12 cellular contexts compared by ENCODE assay signal in the genomic region with DNA sequence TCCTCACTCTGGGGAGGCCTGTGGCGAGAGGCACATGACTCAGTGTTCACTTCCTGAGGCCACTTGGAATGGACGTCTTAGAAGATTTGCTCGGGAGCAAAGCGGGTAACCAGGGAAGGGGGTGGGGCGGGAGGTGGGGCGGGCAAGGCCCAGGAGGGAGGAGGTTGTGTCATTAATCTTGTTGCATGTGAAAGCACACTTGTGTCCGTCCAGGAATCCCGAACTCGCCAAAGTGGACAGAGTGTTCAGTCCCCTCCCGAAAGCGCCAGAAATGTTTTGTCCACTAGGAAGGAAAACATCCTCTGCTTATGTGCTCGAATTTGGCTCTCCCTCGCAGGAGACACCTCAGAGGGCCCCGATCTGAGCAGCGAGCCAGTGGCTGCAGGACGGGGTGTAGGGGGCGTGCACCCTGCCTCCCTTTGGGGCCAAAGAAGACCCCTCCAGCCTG.
A peak's percentile ranks its signal among the peaks of the same experiment; 100 is the strongest.
DNase-seq lines count a peak whose midpoint lies in the region; ATAC-seq and TF ChIP-seq lines count a peak whose summit lies in the region.
"Had no signal": no experiment of that assay in that cellular context is flagged by ENCODE, and none has a peak within 500 bp of the region (broad histone marks: within the 10 kb centered on the region; RNA-seq: fewer than 3 reads in every experiment).

No MANE protein-coding gene starts in this region.

- ATAC-seq in body of pancreas = peak; percentile 45
- no peak for ATAC-seq in HG02884 (IDR thresholded peaks at IDR 0.05; ENCODE audit: unreplicated experiment)
- ATAC-seq: activated CD8-positive, alpha-beta T cell treated with anti-CD3 and anti-CD28 coated beads for 36 hours; activated naive CD8-positive, alpha-beta T cell treated with anti-CD3 and anti-CD28 coated beads, Interleukin-2, amount 50 U/mL, for 24 hours had no signal

- H3K27me3 ChIP-seq in body of pancreas (no peaks in the 10 kb centered on the region), hepatocyte (no peaks in the 10 kb centered on the region), rectal smooth muscle tissue (ENCODE audit: control insufficient read depth, insufficient read depth, low read length) (no peaks in the 10 kb centered on the region)

- H3K4me3 ChIP-seq in body of pancreas (no peak overlapping the region), hepatocyte (no peak overlapping the region), rectal smooth muscle tissue (ENCODE audit: low read length) (no peak overlapping the region)

- H3K79me2 ChIP-seq in hepatocyte = no peaks in the 10 kb centered on the region

- peak; percentile 79 for DNase-seq in AG08396 (ENCODE audit: low spot score)
- DNase-seq in body of pancreas = peak in 3 of 4 donors; percentile 35 to 58 (median 40)
- no peak for DNase-seq in hepatocyte (ENCODE audit: low spot score)
- no peak for DNase-seq in activated naive CD8-positive, alpha-beta T cell treated with anti-CD3 and anti-CD28 coated beads for 36 hours
- no peak for DNase-seq in NCI-H2029 (lab: John Stamatoyannopoulos, UW)
- DNase-seq in endothelial cell (ENCODE audit: low spot score) = no peak
- DNase-seq: activated CD8-positive, alpha-beta T cell treated with anti-CD3 and anti-CD28 coated beads for 36 hours; activated naive CD8-positive, alpha-beta T cell treated with anti-CD3 and anti-CD28 coated beads, Interleukin-2, amount 50 U/mL, for 24 hours; NCI-H1105; stimulated activated naive CD4-positive, alpha-beta T cell treated with Interleukin-2 at 50 U/mL for 16 hours had no signal

- no peak overlapping the region for H3K27ac Mint-ChIP-seq in activated naive CD8-positive, alpha-beta T cell treated with anti-CD3 and anti-CD28 coated beads for 36 hours
- H3K27ac Mint-ChIP-seq in endothelial cell (ENCODE audit: unreplicated experiment) = no peak overlapping the region
- H3K27ac Mint-ChIP-seq: activated CD8-positive, alpha-beta T cell treated with anti-CD3 and anti-CD28 coated beads for 36 hours; activated naive CD8-positive, alpha-beta T cell treated with anti-CD3 and anti-CD28 coated beads, Interleukin-2, amount 50 U/mL, for 24 hours had no signal

- H3K36me3 ChIP-seq in body of pancreas (replicated peaks in 1 of 2; ENCODE audit: insufficient read depth in 1 of 2, low read depth in 2 of 2) (no peaks in the 10 kb centered on the region), hepatocyte (replicated peaks; ENCODE audit: insufficient read depth, low read depth) (no peaks in the 10 kb centered on the region), rectal smooth muscle tissue (ENCODE audit: control insufficient read depth, insufficient read depth, low read length) (no peaks in the 10 kb centered on the region)

- H3K9ac ChIP-seq in rectal smooth muscle tissue (ENCODE audit: low read length) = no peak overlapping the region

- no peaks in the 10 kb centered on the region for H3K4me1 Mint-ChIP-seq in activated naive CD8-positive, alpha-beta T cell treated with anti-CD3 and anti-CD28 coated beads for 36 hours
- H3K4me1 Mint-ChIP-seq in endothelial cell (ENCODE audit: unreplicated experiment) = peaks cover 19% of the 10 kb centered on the region
- H3K4me1 Mint-ChIP-seq: activated naive CD8-positive, alpha-beta T cell treated with anti-CD3 and anti-CD28 coated beads, Interleukin-2, amount 50 U/mL, for 24 hours had no signal

- 63 to 72% methylated on average over 14 to 17 of the region's 17 CpGs for WGBS in body of pancreas, 2 donors
- 90% methylated on average over 15 of the region's 17 CpGs for WGBS in hepatocyte (ENCODE audit: low lambda C conversion rate, missing lambda C conversion rate)

- TF ChIP-seq CTCF in body of pancreas (IDR thresholded peaks at IDR 0.05) (no peak), hepatocyte (IDR thresholded peaks at IDR 0.05; ENCODE audit: poor library complexity) (no peak), endothelial cell (IDR thresholded peaks at IDR 0.05; ENCODE audit: unreplicated experiment) (no peak)

- intact Hi-C loops in body of pancreas (cut with DNase I) = no loop called here

- H3K4me3 Mint-ChIP-seq in activated naive CD8-positive, alpha-beta T cell treated with anti-CD3 and anti-CD28 coated beads for 36 hours = no peak overlapping the region
- H3K4me3 Mint-ChIP-seq in endothelial cell (ENCODE audit: unreplicated experiment) = no peak overlapping the region
- H3K4me3 Mint-ChIP-seq: activated CD8-positive, alpha-beta T cell treated with anti-CD3 and anti-CD28 coated beads for 36 hours; activated naive CD8-positive, alpha-beta T cell treated with anti-CD3 and anti-CD28 coated beads, Interleukin-2, amount 50 U/mL, for 24 hours had no signal

- no peak for TF ChIP-seq POLR2A in body of pancreas (IDR thresholded peaks at IDR 0.05)

- no peaks in the 10 kb centered on the region for H3K36me3 Mint-ChIP-seq in activated naive CD8-positive, alpha-beta T cell treated with anti-CD3 and anti-CD28 coated beads for 36 hours
- no peaks in the 10 kb centered on the region for H3K36me3 Mint-ChIP-seq in endothelial cell (ENCODE audit: low read depth, unreplicated experiment)

- no peak overlapping the region for H2AFZ ChIP-seq in hepatocyte

- H3K27me3 Mint-ChIP-seq in activated naive CD8-positive, alpha-beta T cell treated with anti-CD3 and anti-CD28 coated beads for 36 hours = no peaks in the 10 kb centered on the region
- H3K27me3 Mint-ChIP-seq in endothelial cell (ENCODE audit: unreplicated experiment) = peaks cover 14% of the 10 kb centered on the region
- H3K27me3 Mint-ChIP-seq: activated CD8-positive, alpha-beta T cell treated with anti-CD3 and anti-CD28 coated beads for 36 hours; activated naive CD8-positive, alpha-beta T cell treated with anti-CD3 and anti-CD28 coated beads, Interleukin-2, amount 50 U/mL, for 24 hours had no signal

- H3K9me3 Mint-ChIP-seq in activated naive CD8-positive, alpha-beta T cell treated with anti-CD3 and anti-CD28 coated beads for 36 hours = no peaks in the 10 kb centered on the region
- no peaks in the 10 kb centered on the region for H3K9me3 Mint-ChIP-seq in endothelial cell (ENCODE audit: unreplicated experiment)
- H3K9me3 Mint-ChIP-seq: activated CD8-positive, alpha-beta T cell treated with anti-CD3 and anti-CD28 coated beads for 36 hours; activated naive CD8-positive, alpha-beta T cell treated with anti-CD3 and anti-CD28 coated beads, Interleukin-2, amount 50 U/mL, for 24 hours had no signal

- H3K4me2 ChIP-seq in hepatocyte = no peak overlapping the region

- no peaks in the 10 kb centered on the region for H4K20me1 ChIP-seq in hepatocyte (ENCODE audit: insufficient read depth, poor library complexity, severe bottlenecking)

- no peaks in the 10 kb centered on the region for H3K4me1 ChIP-seq in body of pancreas
- H3K4me1 ChIP-seq in hepatocyte (ENCODE audit: insufficient read depth) = peaks cover 31% of the 10 kb centered on the region
- H3K4me1 ChIP-seq in rectal smooth muscle tissue (ENCODE audit: control insufficient read depth, insufficient read depth, low read length) = peaks cover 53% of the 10 kb centered on the region

- H3K9me3 ChIP-seq in body of pancreas = no peaks in the 10 kb centered on the region
- no peaks in the 10 kb centered on the region for H3K9me3 ChIP-seq in hepatocyte (ENCODE audit: low read depth)

- peak overlapping the region in 3 of 4 donors; percentile 4 to 36 (median 10) for H3K27ac ChIP-seq in body of pancreas
- H3K27ac ChIP-seq in hepatocyte = peak overlapping the region; percentile 76
- peak overlapping the region; percentile 92 for H3K27ac ChIP-seq in rectal smooth muscle tissue (ENCODE audit: low read depth, low read length)

- no peaks in the 10 kb centered on the region for H3K9me2 ChIP-seq in hepatocyte (replicated peaks; ENCODE audit: insufficient read depth)

Comparison
In these comparisons a context has a peak if more than half of its experiments do, and no peak if none do; other contexts are left out.
1. DNase-seq: peak in AG08396 (single experiment) and body of pancreas (3 of 4); none in hepatocyte (single experiment), activated naive CD8-positive, alpha-beta T cell treated with anti-CD3 and anti-CD28 coated beads for 36 hours (single experiment), NCI-H2029 (single experiment) and endothelial cell (single experiment).
2. H3K27ac ChIP-seq: peak in every context shown above with its lines; median percentile 92 in rectal smooth muscle tissue; 76 in hepatocyte; 10 in body of pancreas.